Comparison of ENCODE assay signal across 9 cellular contexts in genomic region chr10:62049815-62050626, GRCh38.
DNase-seq lines count a peak whose midpoint lies in the region; ATAC-seq and TF ChIP-seq lines count a peak whose summit lies in the region.
"Had no signal": no experiment of that assay in that cellular context is flagged by ENCODE, and none has a peak within 500 bp of the region (broad histone marks: within the 10 kb centered on the region; RNA-seq: fewer than 3 reads in every experiment).

No MANE protein-coding gene starts in this region.

- TF ChIP-seq POLR2A in uterus (IDR thresholded peaks at IDR 0.05): no peak

- H3K27me3 ChIP-seq in left ventricle myocardium inferior (ENCODE audit: low read depth): no peaks in the 10 kb centered on the region
- H3K27me3 ChIP-seq in mucosa of rectum (ENCODE audit: control insufficient read depth in 2 of 2, insufficient read depth in 2 of 2, low read length in 2 of 2): no peaks in the 10 kb centered on the region
- no peaks in the 10 kb centered on the region for H3K27me3 ChIP-seq in uterus

- DNase-seq in left ventricle myocardium inferior (no peak), Right ventricle myocardium inferior (ENCODE audit: missing footprints) (no peak), caudate nucleus (lab: John Stamatoyannopoulos, UW) (no peak), uterus (no peak), EL (no peak), iPS-NIHi7 (ENCODE audit: extremely low spot score) (no peak)
- DNase-seq in stimulated activated CD4-positive, alpha-beta T cell treated with anti-CD3 and anti-CD28 coated beads, Interleukin-4, amount 100 ng/mL, for 1 hour: no peak
- DNase-seq: GDM1 had no signal

- H3K27ac ChIP-seq in left ventricle myocardium inferior (replicated peaks) (peak overlapping the region; percentile 94), caudate nucleus (ENCODE audit: low read depth, low read length) (peak overlapping the region; percentile 97), mucosa of rectum (ENCODE audit: low read depth in 2 of 2, low read length in 2 of 2) (peak overlapping the region; percentile 85 to 90), uterus (peak overlapping the region; percentile 90 to 99)

- H3K4me3 ChIP-seq in left ventricle myocardium inferior (peak overlapping the region; percentile 68), mucosa of rectum (ENCODE audit: low read length in 2 of 2) (peak overlapping the region; percentile 61 to 81), uterus (peak overlapping the region; percentile 66 to 77)

- no peak for TF ChIP-seq CTCF in left ventricle myocardium inferior (IDR thresholded peaks at IDR 0.05; ENCODE audit: borderline replicate concordance)
- TF ChIP-seq CTCF in uterus (IDR thresholded peaks at IDR 0.05): no peak

- H3K36me3 ChIP-seq in left ventricle myocardium inferior (peaks cover 24% of the 10 kb centered on the region), mucosa of rectum (ENCODE audit: control insufficient read depth in 2 of 2, insufficient read depth in 2 of 2, low read length in 2 of 2) (peaks cover 13 to 16% of the 10 kb centered on the region in 2 donors), uterus (no peaks in the 10 kb centered on the region)

- H3K4me1 ChIP-seq in left ventricle myocardium inferior (peaks cover 95% of the 10 kb centered on the region), mucosa of rectum (ENCODE audit: control insufficient read depth in 2 of 2, insufficient read depth in 2 of 2, low read length in 2 of 2) (peaks cover 38 to 48% of the 10 kb centered on the region in 2 donors), uterus (no peaks in the 10 kb centered on the region)

- H3K9me3 ChIP-seq in left ventricle myocardium inferior (replicated peaks): no peaks in the 10 kb centered on the region
- H3K9me3 ChIP-seq in mucosa of rectum (ENCODE audit: control insufficient read depth in 2 of 2, low read length in 2 of 2): no peaks in the 10 kb centered on the region
- H3K9me3 ChIP-seq in uterus: no peaks in the 10 kb centered on the region

- intact Hi-C loops in left ventricle myocardium inferior (cut with micrococcal nuclease) (loop anchor here (5.0 kb wide), 1 partner anchor 32 kb away; no protein-coding TSS in a partner anchor), Right ventricle myocardium inferior (cut with DNase I) (loop anchor here (2.0 to 5.0 kb wide), 2 partner anchors 33 to 148 kb away; partner anchors contain the start of gene ARID5B), uterus (cut with DNase I; ENCODE audit: low total_unique reads) (no loop called here)

- H3K9ac ChIP-seq in mucosa of rectum (ENCODE audit: low read depth in 1 of 2, low read length in 2 of 2): peak overlapping the region; percentile 64 to 91

- no peak for ATAC-seq in Right ventricle myocardium inferior
